22 cellular contexts compared by ENCODE assay signal in genomic region chr2:54122171-54122935, GRCh38. TPM values are rescaled to one million over a fixed set of nuclear protein-coding genes. Genes with fewer than 3 reads are reported as not detected.
DNase-seq lines count a peak whose midpoint lies in the region; ATAC-seq and TF ChIP-seq lines count a peak whose summit lies in the region.
"Had no signal": no experiment of that assay in that cellular context is flagged by ENCODE, and none has a peak within 500 bp of the region (broad histone marks: within the 10 kb centered on the region; RNA-seq: fewer than 3 reads in every experiment).

No MANE protein-coding gene starts in this region.

- peak overlapping the region; percentile 27 for H3K4me3 Mint-ChIP-seq in type B pancreatic cell
- H3K4me3 Mint-ChIP-seq: activated T-cell treated with anti-CD3 and anti-CD28 coated beads, Interleukin-2, amount 50 U/mL, for 24 hours; CD14-positive monocyte; dendritic cell treated with granulocyte-macrophage colony-stimulating factor and Interleukin-4, amounts not matched to agents 40 ng/mL and 50 ng/mL, for 4 days; T-helper 2 cell treated with Interferon-gamma antibody and Interleukin-4, amounts not matched to agents 5 μg/mL and 100 μg/mL, for 36 hours had no signal

- TF ChIP-seq CTCF in SK-N-SH (IDR thresholded peaks at IDR 0.05) (no peak), coronary artery (IDR thresholded peaks at IDR 0.05) (no peak), type B pancreatic cell (conservative IDR thresholded peaks at IDR 0.05) (no peak)

- H3K27me3 ChIP-seq in SK-N-SH (ENCODE audit: insufficient read depth) (no peaks in the 10 kb centered on the region), mucosa of stomach (ENCODE audit: control insufficient read depth, insufficient read depth, low read length) (no peaks in the 10 kb centered on the region)
- H3K27me3 ChIP-seq: upper lobe of left lung had no signal

- TF ChIP-seq EP300 in SK-N-SH (IDR thresholded peaks at IDR 0.05; ENCODE audit: borderline replicate concordance in 1 of 2, low read depth in 1 of 2, low read length in 1 of 2), result no peak

- 79% methylated on average over 3 of the region's 3 CpGs for WGBS in SK-N-SH (ENCODE audit: low lambda C conversion rate)

- H3K79me2 ChIP-seq in SK-N-SH (ENCODE audit: insufficient read depth), result no peaks in the 10 kb centered on the region

- peak overlapping the region; percentile 45 to 62; a peak in 2 of 4 replicates for H3K27ac ChIP-seq in SK-N-SH (ENCODE audit: low read depth in 2 of 2, low read length in 1 of 2)
- peak overlapping the region; percentile 33 to 82 for H3K27ac ChIP-seq in coronary artery
- H3K27ac ChIP-seq: 22Rv1, upper lobe of left lung had no signal

- TF ChIP-seq RAD21 in SK-N-SH (IDR thresholded peaks at IDR 0.05; ENCODE audit: low read length), result no peak

- peak overlapping the region; percentile 66 for H3K27ac Mint-ChIP-seq in type B pancreatic cell
- H3K27ac Mint-ChIP-seq: activated T-cell treated with anti-CD3 and anti-CD28 coated beads, Interleukin-2, amount 50 U/mL, for 24 hours; CD14-positive monocyte; dendritic cell treated with granulocyte-macrophage colony-stimulating factor and Interleukin-4, amounts not matched to agents 40 ng/mL and 50 ng/mL, for 4 days; T-helper 2 cell treated with Interferon-gamma antibody and Interleukin-4, amounts not matched to agents 5 μg/mL and 100 μg/mL, for 36 hours had no signal

- H3K36me3 ChIP-seq in SK-N-SH (replicated peaks in 1 of 2; ENCODE audit: control insufficient read depth in 1 of 2, insufficient read depth in 2 of 2, low read length in 1 of 2) (no peaks in the 10 kb centered on the region), mucosa of stomach (ENCODE audit: control insufficient read depth, insufficient read depth, low read length) (no peaks in the 10 kb centered on the region)
- H3K36me3 ChIP-seq: upper lobe of left lung had no signal

- no peaks in the 10 kb centered on the region for H3K9me2 ChIP-seq in SK-N-SH

- H3K9me3 ChIP-seq in SK-N-SH (no peaks in the 10 kb centered on the region), mucosa of stomach (ENCODE audit: control insufficient read depth, low read length) (no peaks in the 10 kb centered on the region)

- no peaks in the 10 kb centered on the region for H3K9me3 Mint-ChIP-seq in type B pancreatic cell
- H3K9me3 Mint-ChIP-seq: activated T-cell treated with anti-CD3 and anti-CD28 coated beads, Interleukin-2, amount 50 U/mL, for 24 hours had no signal

- H3K4me1 ChIP-seq in SK-N-SH (ENCODE audit: control insufficient read depth in 1 of 2, insufficient read depth in 2 of 2, low read depth in 1 of 2, low read length in 1 of 2), result peaks cover 0 to 8% of the 10 kb centered on the region in 2 experiments; a peak in 1 of 4 replicates
- H3K4me1 ChIP-seq in mucosa of stomach (ENCODE audit: control insufficient read depth, insufficient read depth, low read length), result no peaks in the 10 kb centered on the region
- H3K4me1 ChIP-seq: upper lobe of left lung had no signal

- H2AFZ ChIP-seq in SK-N-SH (ENCODE audit: low read depth), result no peak overlapping the region

- ATAC-seq in SK-N-SH treated with all-trans-retinoic acid at 6 μM for 48 hours (no peak), GM21717 (IDR thresholded peaks at IDR 0.05; ENCODE audit: unreplicated experiment) (no peak)
- ATAC-seq: mucosa of descending colon had no signal

- no peaks in the 10 kb centered on the region for H3K36me3 Mint-ChIP-seq in type B pancreatic cell

- no peak overlapping the region for H3K4me2 ChIP-seq in SK-N-SH

- POLR2A ChIA-PET in SK-N-SH (lab: Yijun Ruan, JAX), result no interaction called here

- H3F3A ChIP-seq in SK-N-SH (replicated peaks; ENCODE audit: insufficient read depth), result no peaks in the 10 kb centered on the region

- H3K4me3 ChIP-seq in SK-N-SH (ENCODE audit: low read depth in 2 of 2, low read length in 1 of 2) (no peak overlapping the region), coronary artery (peak overlapping the region; percentile 16), mucosa of stomach (ENCODE audit: low read length) (peak overlapping the region; percentile 25)
- H3K4me3 ChIP-seq: mucosa of descending colon, upper lobe of left lung had no signal

- H3K9ac ChIP-seq in SK-N-SH (no peak overlapping the region), mucosa of stomach (ENCODE audit: low read length) (no peak overlapping the region)

- CTCF ChIA-PET in SK-N-SH (lab: Yijun Ruan, JAX), result no interaction called here

- DNase-seq in SK-N-SH (no peak), coronary artery (ENCODE audit: low spot score) (no peak), type B pancreatic cell (ENCODE audit: extremely low spot score, unreplicated experiment) (no peak), NAMALWA (ENCODE audit: low spot score) (no peak), germinal center (ENCODE audit: low spot score) (no peak)
- DNase-seq: activated CD4-positive, alpha-beta T cell treated with anti-CD3 and anti-CD28 coated beads for 48 hours; activated T-cell treated with anti-CD3 and anti-CD28 coated beads, Interleukin-2, amount 50 U/mL, for 24 hours; DND-41; Kasumi-1; mucosa of descending colon; NCI-H1930; NCI-H69; RPMI8226; stimulated activated CD8-positive, alpha-beta memory T cell treated with anti-CD3 and anti-CD28 coated beads, Interleukin-4, amount 100 ng/mL, for 48 hours; upper lobe of left lung had no signal

- no peaks in the 10 kb centered on the region for H4K20me1 ChIP-seq in SK-N-SH (ENCODE audit: insufficient read depth)

- H3K4me1 Mint-ChIP-seq in type B pancreatic cell (ENCODE audit: unreplicated experiment), result peaks cover 9% of the 10 kb centered on the region
- H3K4me1 Mint-ChIP-seq: CD14-positive monocyte had no signal

- no peaks in the 10 kb centered on the region for H3K27me3 Mint-ChIP-seq in type B pancreatic cell
- H3K27me3 Mint-ChIP-seq: activated T-cell treated with anti-CD3 and anti-CD28 coated beads, Interleukin-2, amount 50 U/mL, for 24 hours; dendritic cell treated with granulocyte-macrophage colony-stimulating factor and Interleukin-4, amounts not matched to agents 40 ng/mL and 50 ng/mL, for 4 days had no signal

TF ChIP-seq in SK-N-SH, 30 proteins besides CTCF, POLR2A, EP300 and RAD21 (continues in another document):
- TF ChIP-seq IRF3 (IDR thresholded peaks at IDR 0.05; ENCODE audit: low read depth, low read length), result no peak
- TF ChIP-seq MAX (IDR thresholded peaks at IDR 0.05; ENCODE audit: low read depth), result no peak
- no peak for TF ChIP-seq TCF12 (IDR thresholded peaks at IDR 0.05)
- TF ChIP-seq JUND (IDR thresholded peaks at IDR 0.05), result no peak
- no peak for TF ChIP-seq MXI1 (IDR thresholded peaks at IDR 0.05; ENCODE audit: low read depth, low read length)
- TF ChIP-seq MEF2A (IDR thresholded peaks at IDR 0.05; ENCODE audit: borderline replicate concordance, low read depth), result no peak
- TF ChIP-seq SMC3 (IDR thresholded peaks at IDR 0.05; ENCODE audit: low read depth, low read length), result no peak
- TF ChIP-seq GATA2 (CRISPR knock-in tag; IDR thresholded peaks at IDR 0.05), result no peak
- no peak for TF ChIP-seq FOXJ3 (CRISPR knock-in tag; IDR thresholded peaks at IDR 0.05)
- no peak for TF ChIP-seq TEAD4 (IDR thresholded peaks at IDR 0.05; ENCODE audit: borderline replicate concordance, insufficient read depth)
- TF ChIP-seq YY1 (IDR thresholded peaks at IDR 0.05; ENCODE audit: low read depth), result no peak

TF ChIP-seq in SK-N-SH treated with all-trans-retinoic acid at 6 μM for 48 hours, 23 proteins besides CTCF, POLR2A, EP300 and RAD21 (continues in another document):
- no peak for TF ChIP-seq POU6F1 (CRISPR knock-in tag; IDR thresholded peaks at IDR 0.05; ENCODE audit: borderline replicate concordance, low read depth)
- no peak for TF ChIP-seq ZC3H10 (CRISPR knock-in tag; IDR thresholded peaks at IDR 0.05)
- TF ChIP-seq BACH2 (CRISPR knock-in tag; IDR thresholded peaks at IDR 0.05; ENCODE audit: borderline replicate concordance), result no peak
- TF ChIP-seq CSRNP3 (CRISPR knock-in tag; IDR thresholded peaks at IDR 0.05), result no peak

RNA-seq across cellular contexts. Expression of gene ACYP2, which starts 6.9 kb away (rescaled TPM):
- polyA plus RNA-seq in SK-N-SH (2012; rRNA removed), result 7.6 and 8.8 TPM in 2 replicates
- 11.1 and 12.5 TPM in 2 replicates for polyA plus RNA-seq in SK-N-SH (2012; cell fraction: cytosol; rRNA removed)
- 3.7 and 4.8 TPM in 2 replicates for polyA plus RNA-seq in SK-N-SH (2012; cell fraction: nucleus; rRNA removed)
- 9.8 and 10.1 TPM in 2 replicates for total RNA-seq in type B pancreatic cell (ENCODE audit: low replicate concordance)

Comparison
In these comparisons a context has a peak if more than half of its experiments do, and no peak if none do; other contexts are left out.
1. H3K4me3 ChIP-seq: peak in coronary artery (single experiment) and mucosa of stomach (single experiment); none in SK-N-SH (0 of 2).